Comparison of ENCODE assay signal across 9 cellular contexts in the genomic region with DNA sequence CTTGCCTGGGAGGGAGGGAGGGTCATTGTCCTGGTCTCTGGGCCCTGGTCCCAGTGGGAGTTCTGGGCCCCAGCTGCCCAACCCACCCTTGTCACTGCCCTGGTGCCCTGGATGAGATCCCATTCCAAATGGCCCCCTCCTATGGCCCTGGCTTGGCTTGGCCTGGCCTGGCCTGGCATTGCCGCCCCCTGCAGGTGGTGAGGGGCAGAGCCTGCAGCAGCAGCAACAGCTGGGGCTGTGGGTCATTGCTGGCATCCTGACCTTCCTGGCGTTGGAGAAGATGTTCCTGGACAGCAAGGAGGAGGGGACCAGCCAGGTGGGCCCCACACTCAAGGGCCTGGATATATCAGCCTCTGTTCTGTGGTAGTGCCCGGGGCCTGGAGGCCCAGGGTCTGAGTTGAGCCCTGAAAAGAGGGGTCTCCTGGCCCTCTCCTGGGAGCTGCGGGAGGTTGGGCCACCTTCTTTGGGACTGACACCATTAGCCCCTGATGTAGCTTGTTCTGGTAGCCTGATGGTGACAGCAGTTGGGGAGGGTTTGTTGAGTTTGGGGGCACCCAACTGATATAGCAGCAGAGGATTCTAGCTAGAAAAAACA. TPM values are rescaled to one million over a fixed set of nuclear protein-coding genes. Genes with fewer than 3 reads are reported as not detected.
DNase-seq lines count a peak whose midpoint lies in the region; TF ChIP-seq lines count a peak whose summit lies in the region.
"Had no signal": no experiment of that assay in that cellular context is flagged by ENCODE, and none has a peak within 500 bp of the region (broad histone marks: within the 10 kb centered on the region; RNA-seq: fewer than 3 reads in every experiment).

No MANE protein-coding gene starts in this region.

- no peaks in the 10 kb centered on the region for H3K27me3 Mint-ChIP-seq in activated CD4-positive, alpha-beta T cell treated with anti-CD3 and anti-CD28 coated beads, Interleukin-2, amount 10 ng/mL, durations not matched to agents 24 days and 14 days
- H3K27me3 Mint-ChIP-seq in progenitor cell of endocrine pancreas, result no peaks in the 10 kb centered on the region

- H3K9me3 Mint-ChIP-seq in activated CD4-positive, alpha-beta T cell treated with anti-CD3 and anti-CD28 coated beads, Interleukin-2, amount 10 ng/mL, durations not matched to agents 24 days and 14 days, result no peaks in the 10 kb centered on the region
- H3K9me3 Mint-ChIP-seq in progenitor cell of endocrine pancreas (ENCODE audit: low read depth), result no peaks in the 10 kb centered on the region

- H3K36me3 Mint-ChIP-seq in activated CD4-positive, alpha-beta T cell treated with anti-CD3 and anti-CD28 coated beads, Interleukin-2, amount 10 ng/mL, durations not matched to agents 24 days and 14 days (ENCODE audit: low read depth), result peaks cover 19% of the 10 kb centered on the region
- peaks cover 3% of the 10 kb centered on the region for H3K36me3 Mint-ChIP-seq in progenitor cell of endocrine pancreas (ENCODE audit: insufficient read depth)

- H3K4me3 ChIP-seq in epithelial cell of proximal tubule (ENCODE audit: low read depth, low read length), result no peak overlapping the region
- H3K4me3 ChIP-seq: SJSA1 had no signal

- H3K4me1 Mint-ChIP-seq in activated CD4-positive, alpha-beta T cell treated with anti-CD3 and anti-CD28 coated beads, Interleukin-2, amount 10 ng/mL, durations not matched to agents 24 days and 14 days, result peaks cover 11% of the 10 kb centered on the region
- peaks cover 10% of the 10 kb centered on the region for H3K4me1 Mint-ChIP-seq in progenitor cell of endocrine pancreas (ENCODE audit: low read depth)

- no peak overlapping the region for H3K4me3 Mint-ChIP-seq in activated CD4-positive, alpha-beta T cell treated with anti-CD3 and anti-CD28 coated beads, Interleukin-2, amount 10 ng/mL, durations not matched to agents 24 days and 14 days
- H3K4me3 Mint-ChIP-seq in progenitor cell of endocrine pancreas (ENCODE audit: low read depth), result no peak overlapping the region

- TF ChIP-seq CTCF in epithelial cell of proximal tubule (conservative IDR thresholded peaks at IDR 0.05; ENCODE audit: low read depth, low read length) (peak; percentile 71), progenitor cell of endocrine pancreas (IDR thresholded peaks at IDR 0.05; ENCODE audit: unreplicated experiment) (peak; percentile 72)

- no peak overlapping the region for H3K27ac Mint-ChIP-seq in activated CD4-positive, alpha-beta T cell treated with anti-CD3 and anti-CD28 coated beads, Interleukin-2, amount 10 ng/mL, durations not matched to agents 24 days and 14 days
- H3K27ac Mint-ChIP-seq in progenitor cell of endocrine pancreas, result no peak overlapping the region

- intact Hi-C loops in activated CD4-positive, alpha-beta T cell treated with anti-CD3 and anti-CD28 coated beads, Interleukin-2, amount 10 ng/mL, durations not matched to agents 24 days and 14 days (cut with micrococcal nuclease), result no loop called here
- intact Hi-C loops in posterior vena cava (cut with DNase I), result loop anchor here in 1 of 2 donors (5.0 kb wide), 1 partner anchor 40 kb away; no protein-coding TSS in a partner anchor

- DNase-seq in DMS53 (lab: John Stamatoyannopoulos, UW) (peak; percentile 64), HUDEP-2 (lab: John Stamatoyannopoulos, UW; ENCODE audit: unreplicated experiment in 76 of 76) (peak in 52 of 76 experiments; percentile 6 to 75 (median 48)), epithelial cell of proximal tubule (ENCODE audit: low read depth) (no peak), progenitor cell of endocrine pancreas (ENCODE audit: low spot score, unreplicated experiment) (peak; percentile 58), ureter (ENCODE audit: low spot score) (no peak), HPDE6-E6E7 (ENCODE audit: extremely low spot score) (no peak), posterior vena cava (ENCODE audit: low spot score) (no peak)
- DNase-seq in activated CD4-positive, alpha-beta T cell treated with anti-CD3 and anti-CD28 coated beads, Interleukin-2, amount 10 ng/mL, durations not matched to agents 24 days and 14 days, result peak; percentile 90

RNA-seq across cellular contexts. Expression of gene SLC39A13, which starts 3.9 kb away (rescaled TPM):
- total RNA-seq in activated CD4-positive, alpha-beta T cell treated with anti-CD3 and anti-CD28 coated beads, Interleukin-2, amount 10 ng/mL, durations not matched to agents 24 days and 14 days, result 13.2 and 13.3 TPM in 2 replicates
- total RNA-seq in epithelial cell of proximal tubule (64.5 and 73.5 TPM in 2 replicates), progenitor cell of endocrine pancreas (38.3 and 42.4 TPM in 2 replicates), ureter (40.4 TPM), posterior vena cava (10 to 100 TPM; 96.1 to 98.1 TPM)

RNA-seq across cellular contexts. Expression of gene PSMC3, which starts 14.0 kb away (rescaled TPM):
- total RNA-seq in activated CD4-positive, alpha-beta T cell treated with anti-CD3 and anti-CD28 coated beads, Interleukin-2, amount 10 ng/mL, durations not matched to agents 24 days and 14 days, result 230 and 234 TPM in 2 replicates
- total RNA-seq in epithelial cell of proximal tubule (169 and 319 TPM in 2 replicates), progenitor cell of endocrine pancreas (101 and 103 TPM in 2 replicates), ureter (87.4 TPM), posterior vena cava (100 to 1,000 TPM; 104 to 129 TPM)

RNA-seq across cellular contexts. Expression of gene SPI1, which starts 33.9 kb away (rescaled TPM):
- not detected in 2 replicates for total RNA-seq in activated CD4-positive, alpha-beta T cell treated with anti-CD3 and anti-CD28 coated beads, Interleukin-2, amount 10 ng/mL, durations not matched to agents 24 days and 14 days
- not detected in 2 replicates for total RNA-seq in epithelial cell of proximal tubule
- not detected in 2 replicates for total RNA-seq in progenitor cell of endocrine pancreas
- 10.6 TPM for total RNA-seq in ureter
- 10 to 100 TPM; 27.7 to 47.0 TPM for total RNA-seq in posterior vena cava
- total RNA-seq: SJSA1 had no signal

RNA-seq across cellular contexts. Expression of gene RAPSN, which starts 36.7 kb away (rescaled TPM):
- 0.42 and 1.0 TPM in 2 replicates for total RNA-seq in activated CD4-positive, alpha-beta T cell treated with anti-CD3 and anti-CD28 coated beads, Interleukin-2, amount 10 ng/mL, durations not matched to agents 24 days and 14 days
- total RNA-seq in epithelial cell of proximal tubule, result not detected in 2 replicates
- total RNA-seq in progenitor cell of endocrine pancreas, result 0.42 and 0.81 TPM in 2 replicates
- 0.44 TPM for total RNA-seq in ureter
- total RNA-seq in posterior vena cava, result under 1 TPM; 0.33 to 0.69 TPM

RNA-seq across cellular contexts. Expression of gene MYBPC3, which starts 59.7 kb away (rescaled TPM):
- not detected in 2 replicates for total RNA-seq in activated CD4-positive, alpha-beta T cell treated with anti-CD3 and anti-CD28 coated beads, Interleukin-2, amount 10 ng/mL, durations not matched to agents 24 days and 14 days
- not detected in 2 replicates for total RNA-seq in epithelial cell of proximal tubule
- total RNA-seq in progenitor cell of endocrine pancreas, result 0.10 and 0.22 TPM in 2 replicates
- 0.18 TPM for total RNA-seq in ureter
- total RNA-seq in posterior vena cava, result under 1 TPM; 0.19 to 0.37 TPM
- total RNA-seq: SJSA1 had no signal

Comparison
In these comparisons a context has a peak if more than half of its experiments do, and no peak if none do; other contexts are left out.
1. DNase-seq: peak in DMS53 (single experiment), HUDEP-2 (52 of 76), activated CD4-positive, alpha-beta T cell treated with anti-CD3 and anti-CD28 coated beads, Interleukin-2, amount 10 ng/mL, durations not matched to agents 24 days and 14 days (single experiment) and progenitor cell of endocrine pancreas (single experiment); none in epithelial cell of proximal tubule (single experiment), ureter (single experiment), HPDE6-E6E7 (single experiment) and posterior vena cava (single experiment).